In the genomic region with DNA sequence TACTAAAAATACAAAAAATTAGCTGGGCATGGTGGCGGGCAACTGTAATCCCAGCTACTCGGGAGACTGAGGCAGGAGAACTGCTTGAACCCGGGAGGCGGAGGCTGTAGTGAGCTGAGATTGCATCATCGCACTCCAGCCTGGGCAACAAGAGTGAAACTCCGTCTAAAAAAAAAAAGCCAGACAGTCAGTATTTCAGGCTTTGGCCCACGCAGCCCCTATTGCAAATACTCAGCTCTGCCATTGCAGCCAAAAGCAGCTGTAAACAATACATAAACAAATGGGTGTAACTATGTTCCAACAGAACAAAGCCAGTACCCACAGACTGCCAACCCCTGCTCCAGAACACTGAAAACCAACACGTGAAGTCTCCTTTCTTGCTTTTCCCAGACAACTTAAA, we compare ENCODE assay signal across 5 cellular contexts. TPM values are rescaled to one million over a fixed set of nuclear protein-coding genes. Genes with fewer than 3 reads are reported as not detected.
DNase-seq lines count a peak whose midpoint lies in the region; ATAC-seq, FAIRE-seq and TF ChIP-seq lines count a peak whose summit lies in the region.
"Not testable (repeated sequence)": the region's sequence is repeated elsewhere in the genome, so short reads cannot be mapped to it uniquely, and the experiment has no call there.

No MANE protein-coding gene starts in this region.

- H2AK5ac ChIP-seq in IMR-90 (ENCODE audit: low read depth, low read length), result not testable (repeated sequence)

- peak; percentile 8 for DNase-seq in AG10803 (ENCODE audit: low read depth)
- DNase-seq in IMR-90; HepG2 (ENCODE audit: low spot score): not testable (repeated sequence)
- peak; percentile 71 for DNase-seq in fibroblast of gingiva (ENCODE audit: low read depth)

- not testable (repeated sequence) for H3K23ac ChIP-seq in IMR-90 (ENCODE audit: low read depth, low read length)

- TF ChIP-seq CTCF in AG10803 (conservative IDR thresholded peaks at IDR 0.05; ENCODE audit: low read length); IMR-90 (conservative IDR thresholded peaks at IDR 0.05; ENCODE audit: low read depth, low read length); HepG2 (CRISPR knock-in tag; IDR thresholded peaks at IDR 0.05): not testable (repeated sequence)

- not testable (repeated sequence) for H3K4me1 ChIP-seq in IMR-90 (ENCODE audit: control insufficient read depth, insufficient read depth, low read length); HepG2 (ENCODE audit: insufficient read depth, low read length)
- H3K4me1 ChIP-seq in subcutaneous abdominal adipose tissue (ENCODE audit: control insufficient read depth in 5 of 5, insufficient read depth in 5 of 5, low read length in 5 of 5), result peaks cover 0 to 16% (median 10%) of the 10 kb centered on the region in 5 donors

- CTCF ChIA-PET in IMR-90 (lab: Yijun Ruan, JAX); HepG2 (lab: Yijun Ruan, JAX; ENCODE audit: low intra/inter-chr PET ratio, low total read pairs): not testable (repeated sequence)

- intact Hi-C loops in IMR-90 (cut with micrococcal nuclease); HepG2 (cut with micrococcal nuclease; ENCODE audit: unreplicated experiment): not testable (repeated sequence)

- H3K36me3 ChIP-seq in IMR-90 (ENCODE audit: control insufficient read depth, insufficient read depth, low read length) (peaks cover 79% of the 10 kb centered on the region), HepG2 (replicated peaks in 1 of 2; ENCODE audit: control insufficient read depth in 1 of 2, insufficient read depth in 2 of 2, low read length in 2 of 2) (peaks cover 73 to 98% of the 10 kb centered on the region in 2 experiments), subcutaneous abdominal adipose tissue (ENCODE audit: control insufficient read depth in 5 of 5, insufficient read depth in 5 of 5, low read length in 5 of 5) (peaks cover 42 to 99% (median 94%) of the 10 kb centered on the region in 5 donors)

- not testable (repeated sequence) for ATAC-seq in IMR-90 (ENCODE audit: low read depth); HepG2

- not testable (repeated sequence) for H2BK15ac ChIP-seq in IMR-90 (ENCODE audit: low read depth, low read length)

- H4K91ac ChIP-seq in IMR-90 (ENCODE audit: insufficient read depth, low read depth, low read length), result not testable (repeated sequence)

- not testable (repeated sequence) for H3K14ac ChIP-seq in IMR-90 (replicated peaks; ENCODE audit: low read depth, low read length)

- BruUV-seq in IMR-90 (replicated peaks; lab: Mats Ljungman, UMichigan); HepG2 (replicated peaks; lab: Mats Ljungman, UMichigan): not testable (repeated sequence)

- H3K4me3 ChIP-seq in AG10803 (ENCODE audit: low read length); IMR-90 (ENCODE audit: insufficient read depth, low read depth, low read length); HepG2 (replicated peaks in 1 of 3; ENCODE audit: insufficient read depth in 1 of 3, low read depth in 2 of 3, low read length in 3 of 3); subcutaneous abdominal adipose tissue (ENCODE audit: low read depth in 1 of 5, low read length in 5 of 5): not testable (repeated sequence)

- H2AFZ ChIP-seq in IMR-90 (replicated peaks; ENCODE audit: low read length, poor library complexity); HepG2 (ENCODE audit: low read length): not testable (repeated sequence)

- H3K4ac ChIP-seq in IMR-90 (ENCODE audit: low read depth, low read length), result not testable (repeated sequence)

- H3K18ac ChIP-seq in IMR-90 (ENCODE audit: low read depth, low read length), result not testable (repeated sequence)

- H3K56ac ChIP-seq in IMR-90 (ENCODE audit: extremely low read depth, insufficient read depth, low read length), result not testable (repeated sequence)

- not testable (repeated sequence) for TF ChIP-seq POLR2A in IMR-90 (IDR thresholded peaks at IDR 0.05; ENCODE audit: low read depth, low read length); HepG2 (IDR thresholded peaks at IDR 0.05; ENCODE audit: insufficient read depth in 1 of 2, low read depth in 2 of 2, low read length in 2 of 2)

- H2BK120ac ChIP-seq in IMR-90 (ENCODE audit: low read depth, low read length), result not testable (repeated sequence)

- POLR2A ChIA-PET in IMR-90 (lab: Charles Lee; ENCODE audit: unreplicated experiment) (interaction anchor here (0.7 kb wide), 1 partner anchor 157 kb away, joined by 4 read pairs; no protein-coding TSS in a partner anchor), HepG2 (lab: Yijun Ruan, JAX) (interaction anchor here (0.8 to 1.2 kb wide), 2 partner anchors 12 to 27 kb away, joined by 3 read pairs; no protein-coding TSS in a partner anchor)

- H3K4me2 ChIP-seq in IMR-90 (ENCODE audit: low read depth, low read length); HepG2 (ENCODE audit: low read depth, low read length): not testable (repeated sequence)

- not testable (repeated sequence) for TF ChIP-seq RAD21 in IMR-90 (IDR thresholded peaks at IDR 0.05; ENCODE audit: low read length); HepG2 (CRISPR knock-in tag; IDR thresholded peaks at IDR 0.05)

- H4K8ac ChIP-seq in IMR-90 (ENCODE audit: low read depth in 2 of 2, low read length in 2 of 2), result not testable (repeated sequence)

- not testable (repeated sequence) for H2AK9ac ChIP-seq in IMR-90 (replicated peaks; ENCODE audit: low read depth, low read length, poor library complexity)

- H2BK20ac ChIP-seq in IMR-90 (ENCODE audit: low read depth, low read length), result not testable (repeated sequence)

- H3K27ac ChIP-seq in IMR-90 (ENCODE audit: insufficient read depth, low read length); HepG2 (ENCODE audit: extremely low read length, insufficient read depth, low read length): not testable (repeated sequence)
- H3K27ac ChIP-seq in subcutaneous abdominal adipose tissue (ENCODE audit: low read depth, low read length), result peak overlapping the region; percentile 14

- not testable (repeated sequence) for H4K20me1 ChIP-seq in IMR-90 (ENCODE audit: insufficient read depth, low read length); HepG2 (ENCODE audit: insufficient read depth, low read length)

- not testable (repeated sequence) for H3K79me1 ChIP-seq in IMR-90 (ENCODE audit: low read depth in 1 of 2, low read length in 2 of 2)

- WGBS in IMR-90 (ENCODE audit: extremely low coverage in 2 of 2, insufficient read length in 1 of 2), 2 experiments, result 88% methylated on average over 3 of the region's 8 CpGs; no CpG with 5 or more reads in 1 of the 2 experiments
- 98% methylated on average over 8 of the region's 8 CpGs for WGBS in HepG2 (ENCODE audit: low lambda C conversion rate)

- H3K9me1 ChIP-seq in IMR-90 (ENCODE audit: insufficient read depth, low read length), result not testable (repeated sequence)

- not testable (repeated sequence) for H2BK5ac ChIP-seq in IMR-90 (ENCODE audit: low read depth, low read length, poor library complexity, severe bottlenecking)

- dilution Hi-C loops in IMR-90 (cut with HindIII; ENCODE audit: low sequenced_read_pairs, unreplicated experiment), result not testable (repeated sequence)

- not testable (repeated sequence) for H3K9ac ChIP-seq in IMR-90 (ENCODE audit: low read depth, low read length); HepG2 (ENCODE audit: insufficient read depth, low read depth, low read length); subcutaneous abdominal adipose tissue (ENCODE audit: low read length in 5 of 5)

- not testable (repeated sequence) for TF ChIP-seq EP300 in HepG2 (IDR thresholded peaks at IDR 0.05; ENCODE audit: low read depth in 2 of 2, low read length in 2 of 2); HepG2 (CRISPR knock-in tag; IDR thresholded peaks at IDR 0.05; ENCODE audit: borderline replicate concordance)

- H3K27me3 ChIP-seq in IMR-90 (ENCODE audit: control insufficient read depth, insufficient read depth, low read length); HepG2 (ENCODE audit: control insufficient read depth in 1 of 2, insufficient read depth in 2 of 2, low read length in 2 of 2); subcutaneous abdominal adipose tissue (ENCODE audit: control insufficient read depth in 5 of 5, insufficient read depth in 4 of 5, low read length in 5 of 5): not testable (repeated sequence)

- H3K9me3 ChIP-seq in IMR-90 (ENCODE audit: control insufficient read depth, insufficient read depth, low read length); HepG2 (ENCODE audit: low read length); subcutaneous abdominal adipose tissue (ENCODE audit: control insufficient read depth in 5 of 5, low read length in 5 of 5): not testable (repeated sequence)

- in situ Hi-C loops in IMR-90 (cut with MboI; ENCODE audit: low sequenced_read_pairs); HepG2 (cut with HindIII; ENCODE audit: extremely low pct_ligation_motif_present, low pct_unique_long_range_greater_than_20kb): not testable (repeated sequence)

- not testable (repeated sequence) for FAIRE-seq in HepG2 (lab: Jason Lieb, UNC)

- not testable (repeated sequence) for H4K5ac ChIP-seq in IMR-90 (ENCODE audit: low read depth, low read length)

- not testable (repeated sequence) for H3K79me2 ChIP-seq in HepG2 (ENCODE audit: insufficient read depth, low read length)

RNA-seq across cellular contexts. Expression of a gene that starts 11.1 kb away (rescaled TPM):
- 44.1 and 44.2 TPM in 2 replicates for total RNA-seq in IMR-90 (2012; rRNA removed)
- polyA plus RNA-seq in IMR-90 (2012; rRNA removed), result 108 TPM in 2 replicates
- polyA plus RNA-seq in IMR-90 (2012; cell fraction: cytosol; rRNA removed), result 51.0 and 82.3 TPM in 2 replicates
- 226 and 252 TPM in 2 replicates for polyA plus RNA-seq in IMR-90 (2012; cell fraction: nucleus; rRNA removed; ENCODE audit: low replicate concordance)
- 99.0 and 163 TPM in 2 replicates for total RNA-seq in HepG2 (2016; rRNA removed; fragmentation: Illumina TruSeq; extraction: Trizol)
- total RNA-seq in HepG2 (2016; cell fraction: cytosol; rRNA removed; fragmentation: Illumina TruSeq; extraction: Trizol; ENCODE audit: low read depth), result 47.2 and 52.9 TPM in 2 replicates
- total RNA-seq in HepG2 (2016; cell fraction: insoluble cytoplasmic fraction; rRNA removed; fragmentation: Illumina TruSeq; extraction: Trizol), result 96.1 and 157 TPM in 2 replicates
- total RNA-seq in HepG2 (2016; cell fraction: membrane; rRNA removed; fragmentation: Illumina TruSeq; extraction: Trizol), result 38.5 and 38.9 TPM in 2 replicates
- total RNA-seq in HepG2 (2016; cell fraction: nucleus; rRNA removed; fragmentation: Illumina TruSeq; extraction: Trizol), result 100 and 111 TPM in 2 replicates
- 228 and 232 TPM in 2 replicates for polyA plus RNA-seq in HepG2 (2011; rRNA removed)
- 208 and 241 TPM in 2 replicates for polyA plus RNA-seq in HepG2 (2011; cell fraction: cytosol; rRNA removed)
- 356 and 374 TPM in 2 replicates for polyA plus RNA-seq in HepG2 (2011; cell fraction: nucleus; rRNA removed)
- polyA plus RNA-seq in HepG2 (2012), result 140 and 148 TPM in 2 replicates
- polyA plus RNA-seq in HepG2 (2016; cell fraction: cytosol; fragmentation: Illumina TruSeq; extraction: Trizol; ENCODE audit: low read depth), result 7.3 and 8.8 TPM in 2 replicates
- 181 and 193 TPM in 2 replicates for polyA plus RNA-seq in HepG2 (2016; cell fraction: insoluble cytoplasmic fraction; fragmentation: Illumina TruSeq; extraction: Trizol; ENCODE audit: low read depth)
- polyA plus RNA-seq in HepG2 (2016; cell fraction: membrane; fragmentation: Illumina TruSeq; extraction: Trizol; ENCODE audit: low read depth), result 14.0 and 16.1 TPM in 2 replicates
- 219 and 234 TPM in 2 replicates for polyA plus RNA-seq in HepG2 (2016; cell fraction: nucleus; fragmentation: Illumina TruSeq; extraction: Trizol; ENCODE audit: insufficient read depth, low read depth)
- 554 and 704 TPM in 2 replicates for polyA minus RNA-seq in HepG2 (2011; rRNA and poly(A)+ RNA removed; ENCODE audit: low replicate concordance)
- 179 and 186 TPM in 2 replicates for polyA minus RNA-seq in HepG2 (2011; cell fraction: cytosol; rRNA and poly(A)+ RNA removed)
- polyA minus RNA-seq in HepG2 (2011; cell fraction: nucleus; rRNA and poly(A)+ RNA removed), result 151 and 182 TPM in 2 replicates

RNA-seq across cellular contexts. Expression of a gene that starts 28.2 kb away (rescaled TPM):
- total RNA-seq in IMR-90 (2012; rRNA removed) (85.5 and 94.3 TPM in 2 replicates), HepG2 (2016; rRNA removed; fragmentation: Illumina TruSeq; extraction: Trizol) (99.3 and 118 TPM in 2 replicates)
- polyA plus RNA-seq in IMR-90 (2012; rRNA removed) (78.8 and 81.1 TPM in 2 replicates), HepG2 (2011; rRNA removed) (109 and 120 TPM in 2 replicates)
- polyA plus RNA-seq in IMR-90 (2012; cell fraction: cytosol; rRNA removed), result 70.6 and 76.8 TPM in 2 replicates
- 68.9 and 97.1 TPM in 2 replicates for polyA plus RNA-seq in IMR-90 (2012; cell fraction: nucleus; rRNA removed; ENCODE audit: low replicate concordance)
- total RNA-seq in HepG2 (2016; cell fraction: cytosol; rRNA removed; fragmentation: Illumina TruSeq; extraction: Trizol; ENCODE audit: low read depth), result 14.9 and 15.6 TPM in 2 replicates
- 102 and 121 TPM in 2 replicates for total RNA-seq in HepG2 (2016; cell fraction: insoluble cytoplasmic fraction; rRNA removed; fragmentation: Illumina TruSeq; extraction: Trizol)
- total RNA-seq in HepG2 (2016; cell fraction: membrane; rRNA removed; fragmentation: Illumina TruSeq; extraction: Trizol), result 38.1 and 39.7 TPM in 2 replicates
- 61.9 and 65.1 TPM in 2 replicates for total RNA-seq in HepG2 (2016; cell fraction: nucleus; rRNA removed; fragmentation: Illumina TruSeq; extraction: Trizol)
- 120 and 159 TPM in 2 replicates for polyA plus RNA-seq in HepG2 (2011; cell fraction: cytosol; rRNA removed)
- polyA plus RNA-seq in HepG2 (2011; cell fraction: nucleus; rRNA removed), result 110 and 111 TPM in 2 replicates
- polyA plus RNA-seq in HepG2 (2012), result 69.5 and 70.0 TPM in 2 replicates
- 16.2 and 16.4 TPM in 2 replicates for polyA plus RNA-seq in HepG2 (2016; cell fraction: cytosol; fragmentation: Illumina TruSeq; extraction: Trizol; ENCODE audit: low read depth)
- polyA plus RNA-seq in HepG2 (2016; cell fraction: insoluble cytoplasmic fraction; fragmentation: Illumina TruSeq; extraction: Trizol; ENCODE audit: low read depth), result 117 and 126 TPM in 2 replicates
- polyA plus RNA-seq in HepG2 (2016; cell fraction: membrane; fragmentation: Illumina TruSeq; extraction: Trizol; ENCODE audit: low read depth), result 29.3 and 29.6 TPM in 2 replicates
- polyA plus RNA-seq in HepG2 (2016; cell fraction: nucleus; fragmentation: Illumina TruSeq; extraction: Trizol; ENCODE audit: insufficient read depth, low read depth), result 148 and 152 TPM in 2 replicates
- 225 and 243 TPM in 2 replicates for polyA minus RNA-seq in HepG2 (2011; rRNA and poly(A)+ RNA removed; ENCODE audit: low replicate concordance)
- 65.5 and 66.8 TPM in 2 replicates for polyA minus RNA-seq in HepG2 (2011; cell fraction: cytosol; rRNA and poly(A)+ RNA removed)
- 49.4 and 55.6 TPM in 2 replicates for polyA minus RNA-seq in HepG2 (2011; cell fraction: nucleus; rRNA and poly(A)+ RNA removed)

RNA-seq across cellular contexts. Expression of a gene that starts 28.5 kb away (rescaled TPM):
- 20.0 and 35.7 TPM in 2 replicates for total RNA-seq in IMR-90 (2012; rRNA removed)
- 47.6 and 52.2 TPM in 2 replicates for polyA plus RNA-seq in IMR-90 (2012; rRNA removed)
- 15.4 and 45.4 TPM in 2 replicates for polyA plus RNA-seq in IMR-90 (2012; cell fraction: cytosol; rRNA removed)
- polyA plus RNA-seq in IMR-90 (2012; cell fraction: nucleus; rRNA removed; ENCODE audit: low replicate concordance), result 28.8 and 33.4 TPM in 2 replicates
- total RNA-seq in HepG2 (2016; rRNA removed; fragmentation: Illumina TruSeq; extraction: Trizol), result 15.7 and 21.5 TPM in 2 replicates
- total RNA-seq in HepG2 (2016; cell fraction: cytosol; rRNA removed; fragmentation: Illumina TruSeq; extraction: Trizol; ENCODE audit: low read depth), result 1.6 and 1.7 TPM in 2 replicates
- total RNA-seq in HepG2 (2016; cell fraction: insoluble cytoplasmic fraction; rRNA removed; fragmentation: Illumina TruSeq; extraction: Trizol), result 13.2 and 21.0 TPM in 2 replicates
- total RNA-seq in HepG2 (2016; cell fraction: membrane; rRNA removed; fragmentation: Illumina TruSeq; extraction: Trizol), result 7.2 and 9.0 TPM in 2 replicates
- 18.7 and 20.0 TPM in 2 replicates for total RNA-seq in HepG2 (2016; cell fraction: nucleus; rRNA removed; fragmentation: Illumina TruSeq; extraction: Trizol)
- 33.9 and 45.2 TPM in 2 replicates for polyA plus RNA-seq in HepG2 (2011; rRNA removed)
- 24.6 and 25.3 TPM in 2 replicates for polyA plus RNA-seq in HepG2 (2011; cell fraction: cytosol; rRNA removed)
- polyA plus RNA-seq in HepG2 (2011; cell fraction: nucleus; rRNA removed), result 23.8 and 26.6 TPM in 2 replicates
- polyA plus RNA-seq in HepG2 (2012), result 18.5 and 22.4 TPM in 2 replicates
- 1.5 and 1.9 TPM in 2 replicates for polyA plus RNA-seq in HepG2 (2016; cell fraction: cytosol; fragmentation: Illumina TruSeq; extraction: Trizol; ENCODE audit: low read depth)
- 13.9 and 16.7 TPM in 2 replicates for polyA plus RNA-seq in HepG2 (2016; cell fraction: insoluble cytoplasmic fraction; fragmentation: Illumina TruSeq; extraction: Trizol; ENCODE audit: low read depth)
- 5.0 and 5.8 TPM in 2 replicates for polyA plus RNA-seq in HepG2 (2016; cell fraction: membrane; fragmentation: Illumina TruSeq; extraction: Trizol; ENCODE audit: low read depth)
- 26.4 and 31.8 TPM in 2 replicates for polyA plus RNA-seq in HepG2 (2016; cell fraction: nucleus; fragmentation: Illumina TruSeq; extraction: Trizol; ENCODE audit: insufficient read depth, low read depth)
- 75.3 and 118 TPM in 2 replicates for polyA minus RNA-seq in HepG2 (2011; rRNA and poly(A)+ RNA removed; ENCODE audit: low replicate concordance)
- 16.4 and 21.8 TPM in 2 replicates for polyA minus RNA-seq in HepG2 (2011; cell fraction: cytosol; rRNA and poly(A)+ RNA removed)
- polyA minus RNA-seq in HepG2 (2011; cell fraction: nucleus; rRNA and poly(A)+ RNA removed), result 26.3 and 29.3 TPM in 2 replicates

RNA-seq across cellular contexts. Expression of a gene that starts 30.8 kb away (rescaled TPM):
- total RNA-seq in IMR-90 (2012; rRNA removed) (1.1 and 1.4 TPM in 2 replicates), HepG2 (2016; rRNA removed; fragmentation: Illumina TruSeq; extraction: Trizol) (8.7 and 11.7 TPM in 2 replicates)
- polyA plus RNA-seq in IMR-90 (2012; rRNA removed) (0.84 and 0.99 TPM in 2 replicates), HepG2 (2011; rRNA removed) (4.3 and 6.3 TPM in 2 replicates)
- polyA plus RNA-seq in IMR-90 (2012; cell fraction: cytosol; rRNA removed), result 0.96 and 1.4 TPM in 2 replicates
- 0.28 and 0.47 TPM in 2 replicates for polyA plus RNA-seq in IMR-90 (2012; cell fraction: nucleus; rRNA removed; ENCODE audit: low replicate concordance)
- 1.8 TPM in 2 replicates for total RNA-seq in HepG2 (2016; cell fraction: cytosol; rRNA removed; fragmentation: Illumina TruSeq; extraction: Trizol; ENCODE audit: low read depth)
- total RNA-seq in HepG2 (2016; cell fraction: insoluble cytoplasmic fraction; rRNA removed; fragmentation: Illumina TruSeq; extraction: Trizol), result 9.0 and 10.8 TPM in 2 replicates
- total RNA-seq in HepG2 (2016; cell fraction: membrane; rRNA removed; fragmentation: Illumina TruSeq; extraction: Trizol), result 6.8 and 7.2 TPM in 2 replicates
- 7.6 and 9.0 TPM in 2 replicates for total RNA-seq in HepG2 (2016; cell fraction: nucleus; rRNA removed; fragmentation: Illumina TruSeq; extraction: Trizol)
- 5.1 and 5.4 TPM in 2 replicates for polyA plus RNA-seq in HepG2 (2011; cell fraction: cytosol; rRNA removed)
- polyA plus RNA-seq in HepG2 (2011; cell fraction: nucleus; rRNA removed), result 4.6 and 5.3 TPM in 2 replicates
- 7.4 and 9.8 TPM in 2 replicates for polyA plus RNA-seq in HepG2 (2012)
- polyA plus RNA-seq in HepG2 (2016; cell fraction: cytosol; fragmentation: Illumina TruSeq; extraction: Trizol; ENCODE audit: low read depth), result 1.3 and 2.7 TPM in 2 replicates
- polyA plus RNA-seq in HepG2 (2016; cell fraction: insoluble cytoplasmic fraction; fragmentation: Illumina TruSeq; extraction: Trizol; ENCODE audit: low read depth), result 6.6 and 6.7 TPM in 2 replicates
- 2.8 and 3.9 TPM in 2 replicates for polyA plus RNA-seq in HepG2 (2016; cell fraction: membrane; fragmentation: Illumina TruSeq; extraction: Trizol; ENCODE audit: low read depth)
- 11.2 and 11.5 TPM in 2 replicates for polyA plus RNA-seq in HepG2 (2016; cell fraction: nucleus; fragmentation: Illumina TruSeq; extraction: Trizol; ENCODE audit: insufficient read depth, low read depth)
- polyA minus RNA-seq in HepG2 (2011; rRNA and poly(A)+ RNA removed; ENCODE audit: low replicate concordance), result 0.16 and 9.3 TPM in 2 replicates
- 3.9 and 4.1 TPM in 2 replicates for polyA minus RNA-seq in HepG2 (2011; cell fraction: cytosol; rRNA and poly(A)+ RNA removed)
- polyA minus RNA-seq in HepG2 (2011; cell fraction: nucleus; rRNA and poly(A)+ RNA removed), result 2.7 TPM in 2 replicates

RNA-seq across cellular contexts. Expression of a gene that starts 41.3 kb away (rescaled TPM):
- 16.7 and 17.7 TPM in 2 replicates for total RNA-seq in IMR-90 (2012; rRNA removed)
- polyA plus RNA-seq in IMR-90 (2012; rRNA removed), result 16.5 and 19.4 TPM in 2 replicates
- 4.6 and 7.8 TPM in 2 replicates for polyA plus RNA-seq in IMR-90 (2012; cell fraction: cytosol; rRNA removed)
- polyA plus RNA-seq in IMR-90 (2012; cell fraction: nucleus; rRNA removed; ENCODE audit: low replicate concordance), result 7.2 and 9.7 TPM in 2 replicates
- total RNA-seq in HepG2 (2016; rRNA removed; fragmentation: Illumina TruSeq; extraction: Trizol), result 48.8 and 66.9 TPM in 2 replicates
- total RNA-seq in HepG2 (2016; cell fraction: cytosol; rRNA removed; fragmentation: Illumina TruSeq; extraction: Trizol; ENCODE audit: low read depth), result 17.2 and 17.9 TPM in 2 replicates
- total RNA-seq in HepG2 (2016; cell fraction: insoluble cytoplasmic fraction; rRNA removed; fragmentation: Illumina TruSeq; extraction: Trizol), result 51.2 and 65.6 TPM in 2 replicates
- total RNA-seq in HepG2 (2016; cell fraction: membrane; rRNA removed; fragmentation: Illumina TruSeq; extraction: Trizol), result 23.8 and 28.9 TPM in 2 replicates
- 27.0 and 29.9 TPM in 2 replicates for total RNA-seq in HepG2 (2016; cell fraction: nucleus; rRNA removed; fragmentation: Illumina TruSeq; extraction: Trizol)
- 13.5 and 22.8 TPM in 2 replicates for polyA plus RNA-seq in HepG2 (2011; rRNA removed)
- 15.0 and 23.3 TPM in 2 replicates for polyA plus RNA-seq in HepG2 (2011; cell fraction: cytosol; rRNA removed)
- polyA plus RNA-seq in HepG2 (2011; cell fraction: nucleus; rRNA removed), result 9.2 and 13.0 TPM in 2 replicates
- 7.8 and 19.4 TPM in 2 replicates for polyA plus RNA-seq in HepG2 (2012)
- 3.3 and 5.6 TPM in 2 replicates for polyA plus RNA-seq in HepG2 (2016; cell fraction: cytosol; fragmentation: Illumina TruSeq; extraction: Trizol; ENCODE audit: low read depth)
- 62.0 and 66.5 TPM in 2 replicates for polyA plus RNA-seq in HepG2 (2016; cell fraction: insoluble cytoplasmic fraction; fragmentation: Illumina TruSeq; extraction: Trizol; ENCODE audit: low read depth)
- 9.1 and 10.8 TPM in 2 replicates for polyA plus RNA-seq in HepG2 (2016; cell fraction: membrane; fragmentation: Illumina TruSeq; extraction: Trizol; ENCODE audit: low read depth)
- 35.6 and 38.5 TPM in 2 replicates for polyA plus RNA-seq in HepG2 (2016; cell fraction: nucleus; fragmentation: Illumina TruSeq; extraction: Trizol; ENCODE audit: insufficient read depth, low read depth)
- 29.4 and 107 TPM in 2 replicates for polyA minus RNA-seq in HepG2 (2011; rRNA and poly(A)+ RNA removed; ENCODE audit: low replicate concordance)
- 12.9 and 17.8 TPM in 2 replicates for polyA minus RNA-seq in HepG2 (2011; cell fraction: cytosol; rRNA and poly(A)+ RNA removed)
- 9.4 and 16.4 TPM in 2 replicates for polyA minus RNA-seq in HepG2 (2011; cell fraction: nucleus; rRNA and poly(A)+ RNA removed)
